Comparison of ENCODE assay signal across 1 cellular context in the genomic region with DNA sequence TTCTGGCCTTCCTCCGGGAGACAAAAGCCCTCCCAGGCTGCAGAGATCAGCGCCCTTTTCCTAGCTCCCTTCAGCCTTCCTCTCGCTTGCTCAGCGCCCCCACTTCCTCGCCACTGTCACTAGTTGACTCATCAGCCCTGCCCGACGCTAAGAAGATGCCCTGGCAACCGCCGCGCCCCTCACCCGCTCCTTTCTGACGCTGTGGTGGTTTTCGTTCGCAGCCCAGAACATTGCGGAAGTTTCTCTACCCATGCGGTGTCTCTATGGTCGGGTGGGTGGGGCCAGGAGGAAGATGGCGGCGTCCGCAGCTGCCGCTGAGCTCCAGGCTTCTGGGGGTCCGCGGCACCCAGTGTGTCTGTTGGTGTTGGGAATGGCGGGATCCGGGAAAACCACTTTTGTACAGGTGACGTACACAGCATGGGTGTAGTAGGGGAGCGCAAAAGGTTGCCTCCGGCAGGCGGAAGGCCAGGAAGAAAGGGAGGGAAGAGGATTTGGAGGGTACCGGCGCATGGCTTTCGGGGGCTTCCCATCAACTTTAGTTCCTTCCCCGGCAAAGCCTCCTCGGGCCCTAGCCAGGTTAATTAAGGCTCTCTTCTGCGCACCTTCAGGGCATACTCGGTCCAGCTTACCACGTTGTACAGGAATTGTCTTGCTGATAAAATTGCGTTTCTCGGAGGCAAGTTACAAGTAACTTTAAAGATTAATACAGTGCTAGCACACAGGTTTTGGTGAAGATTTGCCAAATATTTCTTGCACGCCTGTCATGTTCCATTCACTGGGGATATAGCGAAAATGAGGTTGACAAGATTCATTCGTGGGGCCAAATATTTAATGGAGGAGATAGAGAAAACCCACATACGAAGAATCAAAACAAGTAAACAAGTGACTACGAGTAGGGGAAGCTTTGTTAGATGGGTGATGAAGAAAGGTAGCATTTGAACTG.
TF ChIP-seq lines count a peak whose summit lies in the region.

A gene with protein sequence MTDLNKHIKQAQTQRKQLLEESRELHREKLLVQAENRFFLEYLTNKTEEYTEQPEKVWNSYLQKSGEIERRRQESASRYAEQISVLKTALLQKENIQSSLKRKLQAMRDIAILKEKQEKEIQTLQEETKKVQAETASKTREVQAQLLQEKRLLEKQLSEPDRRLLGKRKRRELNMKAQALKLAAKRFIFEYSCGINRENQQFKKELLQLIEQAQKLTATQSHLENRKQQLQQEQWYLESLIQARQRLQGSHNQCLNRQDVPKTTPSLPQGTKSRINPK (minus strand): TSS at position 246 of the 943 bp plus-strand sequence. CDS start 1,213 bp downstream, outside the sequence.
GPN1 (plus strand) TSS at position 284 of the 943 bp plus-strand sequence; CDS start at position 293, 9 bp downstream.

TF ChIP-seq in HepG2, 621 proteins besides CTCF, POLR2A, EP300 and RAD21 (continued from another document and continues in another):
- TF ChIP-seq MIXL1 (CRISPR knock-in tag; IDR thresholded peaks at IDR 0.05) (no peak), ZNF33A (CRISPR knock-in tag; IDR thresholded peaks at IDR 0.05; ENCODE audit: borderline replicate concordance) (peak; percentile 81; the same call in 1 of the 2 replicates), NRL (CRISPR knock-in tag; IDR thresholded peaks at IDR 0.05; ENCODE audit: borderline replicate concordance) (peak; percentile 95; the same call in 1 of the 2 replicates), TFDP1 (CRISPR knock-in tag; IDR thresholded peaks at IDR 0.05; ENCODE audit: borderline replicate concordance) (peak; percentile 73; the same call in 1 of the 2 replicates), JARID2 (CRISPR knock-in tag; IDR thresholded peaks at IDR 0.05; ENCODE audit: insufficient replicate concordance) (peak; percentile 88), ZNF503 (CRISPR knock-in tag; IDR thresholded peaks at IDR 0.05) (no peak), ZNF563 (CRISPR knock-in tag; IDR thresholded peaks at IDR 0.05) (peak; percentile 89), MXD1 (CRISPR knock-in tag; IDR thresholded peaks at IDR 0.05) (0 out of 2 replicates have a peak, but pooled peaks have one; percentile 66), ETV6 (CRISPR knock-in tag; conservative IDR thresholded peaks at IDR 0.05) (peak; percentile 25), ATF1 (CRISPR knock-in tag; IDR thresholded peaks at IDR 0.05) (peak; percentile 75), ZNF709 (CRISPR knock-in tag; IDR thresholded peaks at IDR 0.05) (peak; percentile 54; the same call in 1 of the 2 replicates), ZNF710 (CRISPR knock-in tag; IDR thresholded peaks at IDR 0.05; ENCODE audit: borderline replicate concordance) (peak; percentile 24; the same call in 1 of the 2 replicates), TP53 (CRISPR knock-in tag; conservative IDR thresholded peaks at IDR 0.05) (no peak), ZEB1 (IDR thresholded peaks at IDR 0.05; ENCODE audit: insufficient replicate concordance, low read depth) (peak; percentile 50), CBX2 (IDR thresholded peaks at IDR 0.05; ENCODE audit: low read depth, low read length) (no peak), CBX2 (CRISPR knock-in tag; IDR thresholded peaks at IDR 0.05; ENCODE audit: low read depth) (no peak), ZNF142 (CRISPR knock-in tag; IDR thresholded peaks at IDR 0.05) (0 out of 2 replicates have a peak, but pooled peaks have one; percentile 66), ZNF619 (CRISPR knock-in tag; IDR thresholded peaks at IDR 0.05) (peak; percentile 36; the same call in 1 of the 2 replicates), RFX5 (IDR thresholded peaks at IDR 0.05; ENCODE audit: low read depth, low read length) (no peak), ZNF34 (CRISPR knock-in tag; IDR thresholded peaks at IDR 0.05; ENCODE audit: borderline replicate concordance) (no peak), ZFP82 (CRISPR knock-in tag; IDR thresholded peaks at IDR 0.05; ENCODE audit: borderline replicate concordance) (peak; percentile 8; the same call in 1 of the 2 replicates), RXRA (CRISPR knock-in tag; IDR thresholded peaks at IDR 0.05) (peak; percentile 19; the same call in 1 of the 2 replicates), NKX3-1 (CRISPR knock-in tag; IDR thresholded peaks at IDR 0.05) (0 out of 2 replicates have a peak, but pooled peaks have one; percentile 40), ZBTB8A (CRISPR knock-in tag; IDR thresholded peaks at IDR 0.05; ENCODE audit: borderline replicate concordance, low read depth) (no peak), ZNF850 (CRISPR knock-in tag; conservative IDR thresholded peaks at IDR 0.05) (no peak; the same call in 1 of the 2 replicates), BCL3 (CRISPR knock-in tag; IDR thresholded peaks at IDR 0.05) (peak; percentile 92), HNRNPL (IDR thresholded peaks at IDR 0.05; ENCODE audit: low read depth, low read length) (peak; percentile 84), THAP8 (CRISPR knock-in tag; IDR thresholded peaks at IDR 0.05; ENCODE audit: borderline replicate concordance) (0 out of 2 replicates have a peak, but pooled peaks have one; percentile 61)
- TF ChIP-seq, protein P1, sequence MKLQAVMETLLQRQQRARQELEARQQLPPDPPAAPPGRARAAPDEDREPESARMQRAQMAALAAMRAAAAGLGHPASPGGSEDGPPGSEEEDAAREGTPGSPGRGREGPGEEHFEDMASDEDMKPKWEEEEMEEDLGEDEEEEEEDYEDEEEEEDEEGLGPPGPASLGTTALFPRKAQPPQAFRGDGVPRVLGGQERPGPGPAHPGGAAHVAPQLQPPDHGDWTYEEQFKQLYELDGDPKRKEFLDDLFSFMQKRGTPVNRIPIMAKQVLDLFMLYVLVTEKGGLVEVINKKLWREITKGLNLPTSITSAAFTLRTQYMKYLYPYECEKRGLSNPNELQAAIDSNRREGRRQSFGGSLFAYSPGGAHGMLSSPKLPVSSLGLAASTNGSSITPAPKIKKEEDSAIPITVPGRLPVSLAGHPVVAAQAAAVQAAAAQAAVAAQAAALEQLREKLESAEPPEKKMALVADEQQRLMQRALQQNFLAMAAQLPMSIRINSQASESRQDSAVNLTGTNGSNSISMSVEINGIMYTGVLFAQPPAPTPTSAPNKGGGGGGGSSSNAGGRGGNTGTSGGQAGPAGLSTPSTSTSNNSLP (IDR thresholded peaks at IDR 0.05; ENCODE audit: low read depth, low read length) = no peak
- TF ChIP-seq, protein P2, sequence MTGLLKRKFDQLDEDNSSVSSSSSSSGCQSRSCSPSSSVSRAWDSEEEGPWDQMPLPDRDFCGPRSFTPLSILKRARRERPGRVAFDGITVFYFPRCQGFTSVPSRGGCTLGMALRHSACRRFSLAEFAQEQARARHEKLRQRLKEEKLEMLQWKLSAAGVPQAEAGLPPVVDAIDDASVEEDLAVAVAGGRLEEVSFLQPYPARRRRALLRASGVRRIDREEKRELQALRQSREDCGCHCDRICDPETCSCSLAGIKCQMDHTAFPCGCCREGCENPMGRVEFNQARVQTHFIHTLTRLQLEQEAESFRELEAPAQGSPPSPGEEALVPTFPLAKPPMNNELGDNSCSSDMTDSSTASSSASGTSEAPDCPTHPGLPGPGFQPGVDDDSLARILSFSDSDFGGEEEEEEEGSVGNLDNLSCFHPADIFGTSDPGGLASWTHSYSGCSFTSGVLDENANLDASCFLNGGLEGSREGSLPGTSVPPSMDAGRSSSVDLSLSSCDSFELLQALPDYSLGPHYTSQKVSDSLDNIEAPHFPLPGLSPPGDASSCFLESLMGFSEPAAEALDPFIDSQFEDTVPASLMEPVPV (CRISPR knock-in tag; IDR thresholded peaks at IDR 0.05) = peak; percentile 65; the same call in 1 of the 2 replicates
